ENCODE assay signal across 1 cellular context in the genomic region with DNA sequence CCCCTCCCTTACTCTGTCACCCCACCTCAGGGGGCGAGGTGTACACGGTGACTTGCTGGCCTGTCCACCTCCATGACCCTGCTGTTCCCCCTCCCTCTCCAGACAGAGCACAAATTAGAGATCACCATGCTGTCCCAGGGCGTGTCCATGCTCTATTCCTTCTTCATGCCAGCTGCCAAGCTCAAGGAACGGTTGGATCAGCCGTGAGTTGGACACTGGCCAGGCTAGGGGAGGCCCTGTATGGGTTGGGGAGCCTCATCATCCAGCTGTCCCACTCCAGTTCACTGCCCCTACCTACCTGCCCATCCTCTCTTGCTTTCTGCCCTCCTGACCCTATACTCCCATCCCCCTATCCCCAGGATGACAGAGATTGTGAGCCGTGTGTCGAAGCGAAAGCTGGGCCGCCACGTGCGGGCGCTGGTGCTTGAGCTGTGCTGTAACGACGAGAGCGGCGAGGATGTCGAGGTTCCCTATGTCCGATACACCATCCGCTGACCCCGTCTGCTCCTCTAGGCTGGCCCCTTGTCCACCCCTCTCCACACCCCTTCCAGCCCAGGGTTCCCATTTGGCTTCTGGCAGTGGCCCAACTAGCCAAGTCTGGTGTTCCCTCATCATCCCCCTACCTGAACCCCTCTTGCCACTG.
TF ChIP-seq lines count a peak whose summit lies in the region.

No MANE protein-coding gene starts in this region.

TF ChIP-seq in PFSK-1, 5 proteins besides CTCF, POLR2A, EP300 and RAD21:
- TF ChIP-seq POLR2AphosphoS5 (IDR thresholded peaks at IDR 0.05; ENCODE audit: low read depth, low read length) = 0 out of 2 replicates have a peak, but pooled peaks have one; percentile 9
- no peak for TF ChIP-seq TAF1 (IDR thresholded peaks at IDR 0.05; ENCODE audit: borderline replicate concordance, insufficient read depth, low read length)
